8 cellular contexts compared by ENCODE assay signal in the genomic region with DNA sequence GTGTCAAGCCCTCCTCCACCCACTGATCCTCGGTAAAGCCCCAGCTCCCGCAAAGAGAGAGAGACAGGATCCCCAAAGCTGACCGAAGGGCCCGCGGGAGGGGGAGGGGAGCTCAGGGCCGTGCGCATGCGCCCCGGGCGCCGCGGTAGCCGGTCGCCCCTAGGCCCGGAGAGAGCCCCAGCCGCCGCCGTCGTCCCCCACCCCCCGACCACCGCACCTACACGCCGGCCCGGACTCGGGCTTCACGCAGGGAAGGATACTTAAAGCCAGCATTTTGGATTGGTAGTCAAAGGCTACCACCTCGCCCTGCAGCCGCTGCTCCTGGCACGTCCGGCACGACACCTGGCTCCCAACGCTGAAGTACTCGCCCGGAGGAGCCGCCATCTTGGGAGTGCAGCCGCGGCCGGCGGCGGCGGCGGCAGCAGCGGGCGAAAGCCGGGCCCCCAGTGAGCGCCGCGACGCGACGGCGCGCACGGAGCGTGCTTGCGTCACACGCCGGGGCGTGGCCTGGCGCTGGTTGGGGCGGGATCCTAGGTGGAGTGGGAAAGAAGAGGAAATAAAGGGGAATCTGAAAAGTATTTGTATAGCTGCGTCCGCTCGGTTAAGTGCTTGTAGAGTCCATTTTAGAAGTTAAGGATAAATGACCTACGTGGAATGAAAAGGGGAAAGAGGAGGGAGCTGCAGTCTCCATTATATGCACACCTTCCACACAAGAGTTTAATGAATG. TPM values are rescaled to one million over a fixed set of nuclear protein-coding genes. Genes with fewer than 3 reads are reported as not detected.
DNase-seq lines count a peak whose midpoint lies in the region; ATAC-seq, FAIRE-seq and TF ChIP-seq lines count a peak whose summit lies in the region.

TSS of gene LSM12 (minus strand) at position 468 of the 727 bp plus-strand sequence. CDS start at position 384, 84 bp downstream.

- ATAC-seq in stimulated activated naive CD8-positive, alpha-beta T cell treated with anti-CD3 and anti-CD28 coated beads, Interleukin-15, Interleukin-2, amounts not matched to agents 100 U/mL and 50 U/mL, for 24 hours = peak; percentile 74

- no peaks in the 10 kb centered on the region for H3K9me3 ChIP-seq in MG63

- H3K27me3 ChIP-seq in MG63 = no peaks in the 10 kb centered on the region

- no peaks in the 10 kb centered on the region for H3K9me3 Mint-ChIP-seq in nephron progenitor cell

- DNase-seq in DMS79 treated with DMSO at 0.1 percent for 48 hours (lab: John Stamatoyannopoulos, UW) (peak; percentile 96), H54 (ENCODE audit: insufficient read length, low spot score) (peak; percentile 87), MG63 (peak; percentile 90), SIG-M5 (lab: John Stamatoyannopoulos, UW) (peak; percentile 38), fibroblast of the conjunctiva (ENCODE audit: low read depth) (peak; percentile 74), nephron progenitor cell (peak; percentile 94)
- DNase-seq in activated effector memory CD4-positive, alpha-beta T cell treated with anti-CD3 and anti-CD28 coated beads, Interleukin-2, amount 50 U/mL, for 16 hours = peak; percentile 97
- DNase-seq in stimulated activated naive CD8-positive, alpha-beta T cell treated with anti-CD3 and anti-CD28 coated beads, Interleukin-15, Interleukin-2, amounts not matched to agents 100 U/mL and 50 U/mL, for 24 hours = peak; percentile 96

- H3K36me3 ChIP-seq in MG63 = peaks cover 38% of the 10 kb centered on the region

- peaks cover 53% of the 10 kb centered on the region for H3K4me1 Mint-ChIP-seq in nephron progenitor cell

- H3K27ac Mint-ChIP-seq in nephron progenitor cell = peak within 1 kb of the TSS; percentile 98

- H3K4me3 Mint-ChIP-seq in nephron progenitor cell = peak within 1 kb of the TSS; percentile 97

- no peaks in the 10 kb centered on the region for H3K27me3 Mint-ChIP-seq in nephron progenitor cell (ENCODE audit: low read depth, poor library complexity)

- peak within 1 kb of the TSS; percentile 97 for H3K4me3 ChIP-seq in MG63

- TF ChIP-seq POLR2A in H54 (IDR thresholded peaks at IDR 0.05; ENCODE audit: low read depth, low read length) = peak; percentile 50; the same call in 1 of the 2 replicates

- TF ChIP-seq CTCF in nephron progenitor cell (IDR thresholded peaks at IDR 0.05) = no peak

- H3K36me3 Mint-ChIP-seq in nephron progenitor cell (ENCODE audit: low read depth) = peaks cover 31% of the 10 kb centered on the region

- FAIRE-seq in H54 (lab: Jason Lieb, UNC) = no peak

RNA-seq across cellular contexts. Expression of gene LSM12, which starts in this region (rescaled TPM):
- 107 and 128 TPM in 2 replicates for total RNA-seq in MG63 (2014; rRNA removed; shearing (Covaris generic); ENCODE audit: low replicate concordance)

Comparison
In these comparisons a context has a peak if more than half of its experiments do, and no peak if none do; other contexts are left out.
1. Peak in every context shown above with its lines: DNase-seq, ATAC-seq and H3K4me3 ChIP-seq.
2. DNase-seq: peak in every context shown above with its lines; median percentile 97 in activated effector memory CD4-positive, alpha-beta T cell treated with anti-CD3 and anti-CD28 coated beads, Interleukin-2, amount 50 U/mL, for 16 hours; 96 in DMS79 treated with DMSO at 0.1 percent for 48 hours; 96 in stimulated activated naive CD8-positive, alpha-beta T cell treated with anti-CD3 and anti-CD28 coated beads, Interleukin-15, Interleukin-2, amounts not matched to agents 100 U/mL and 50 U/mL, for 24 hours; 94 in nephron progenitor cell; 90 in MG63; 87 in H54; 74 in fibroblast of the conjunctiva; 38 in SIG-M5.